27 cellular contexts compared by ENCODE assay signal in the genomic region with DNA sequence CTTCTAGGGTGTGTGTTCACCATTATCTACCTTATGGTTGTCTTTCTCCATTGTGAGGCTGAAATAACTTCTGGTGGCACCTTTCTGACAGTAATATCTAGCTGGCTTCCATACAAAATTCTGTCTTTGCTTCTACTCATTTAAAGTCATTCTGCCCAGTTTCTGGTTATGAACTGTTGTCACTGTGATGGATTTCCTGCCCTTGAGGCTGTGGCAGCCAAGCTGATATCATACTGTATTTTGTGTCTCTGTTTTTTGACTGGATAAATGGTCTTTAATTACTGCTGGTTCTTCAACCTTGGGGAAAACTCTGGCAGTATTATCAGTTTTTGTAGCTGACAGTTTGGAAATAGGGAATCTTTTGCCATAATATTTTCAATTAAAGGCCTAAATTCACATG.
DNase-seq lines count a peak whose midpoint lies in the region; FAIRE-seq and TF ChIP-seq lines count a peak whose summit lies in the region.
"Had no signal": no experiment of that assay in that cellular context is flagged by ENCODE, and none has a peak within 500 bp of the region (broad histone marks: within the 10 kb centered on the region; RNA-seq: fewer than 3 reads in every experiment).

No MANE protein-coding gene starts in this region.

- peaks cover 3% of the 10 kb centered on the region for H3K36me3 Mint-ChIP-seq in mesothelial cell of epicardium
- H3K36me3 Mint-ChIP-seq: CD14-positive monocyte; CD4-positive, alpha-beta memory T cell; CD4-positive, CD25-positive, alpha-beta regulatory T cell; CD8-positive, alpha-beta memory T cell had no signal

- peak overlapping the region; percentile 18 for H3K27ac Mint-ChIP-seq in mesothelial cell of epicardium
- H3K27ac Mint-ChIP-seq: B cell; CD14-positive monocyte; CD4-positive, alpha-beta memory T cell; CD4-positive, CD25-positive, alpha-beta regulatory T cell; CD8-positive, alpha-beta memory T cell had no signal

- H3K4me1 Mint-ChIP-seq in mesothelial cell of epicardium: peaks cover 36% of the 10 kb centered on the region
- H3K4me1 Mint-ChIP-seq: B cell; CD4-positive, alpha-beta memory T cell; CD4-positive, CD25-positive, alpha-beta regulatory T cell; CD8-positive, alpha-beta memory T cell had no signal

- no peak overlapping the region for H3K27ac ChIP-seq in vagina
- H3K27ac ChIP-seq: 22Rv1, A549, BLaER1 had no signal

- peaks cover 5% of the 10 kb centered on the region for H3K9me3 Mint-ChIP-seq in mesothelial cell of epicardium

- intact Hi-C loops in vagina (cut with DNase I): no loop called here

- no peak overlapping the region for H3K4me3 Mint-ChIP-seq in mesothelial cell of epicardium
- H3K4me3 Mint-ChIP-seq: B cell; CD14-positive monocyte; CD4-positive, alpha-beta memory T cell; CD4-positive, CD25-positive, alpha-beta regulatory T cell; CD8-positive, alpha-beta memory T cell had no signal

- no peaks in the 10 kb centered on the region for H3K36me3 ChIP-seq in BE2C
- no peaks in the 10 kb centered on the region for H3K36me3 ChIP-seq in vagina
- H3K36me3 ChIP-seq: BLaER1 had no signal

- FAIRE-seq in frontal cortex (lab: Jason Lieb, UNC): no peak
- FAIRE-seq: A549, GM12878, GM19239 had no signal

- DNase-seq in NCI-H82 (lab: John Stamatoyannopoulos, UW) (peak; percentile 23), NCI-H82 treated with DMSO at 0.1 percent for 48 hours (lab: John Stamatoyannopoulos, UW; ENCODE audit: unreplicated experiment) (no peak), BE2C (peak; percentile 58), NCI-H69 (lab: John Stamatoyannopoulos, UW) (peak; percentile 20), mesothelial cell of epicardium (ENCODE audit: low spot score in 2 of 2, unreplicated experiment in 2 of 2) (no peak), frontal cortex (ENCODE audit: low spot score in 2 of 2) (no peak), vagina (ENCODE audit: extremely low spot score in 2 of 2) (no peak)
- DNase-seq: AML-193; C1 segment of cervical spinal cord; CD4-positive, alpha-beta memory T cell; CD4-positive, CD25-positive, alpha-beta regulatory T cell; CD8-positive, alpha-beta memory T cell; COR-L47; DMS 273 treated with DMSO at 0.1 percent for 48 hours; DMS153; DMS53; DMS79; DND-41; EL; GDM1 had no signal

- H3K9me3 ChIP-seq in BE2C (no peaks in the 10 kb centered on the region), vagina (no peaks in the 10 kb centered on the region)
- H3K9me3 ChIP-seq: A549, BLaER1 had no signal

- H3K27me3 Mint-ChIP-seq in mesothelial cell of epicardium (ENCODE audit: low read depth): no peaks in the 10 kb centered on the region
- H3K27me3 Mint-ChIP-seq: B cell; CD4-positive, alpha-beta memory T cell; CD4-positive, CD25-positive, alpha-beta regulatory T cell; CD8-positive, alpha-beta memory T cell had no signal

- TF ChIP-seq POLR2A in vagina (IDR thresholded peaks at IDR 0.05): no peak

- H3K4me3 ChIP-seq in BE2C (ENCODE audit: low read depth, low read length) (no peak overlapping the region), vagina (no peak overlapping the region)
- H3K4me3 ChIP-seq: A549, BLaER1, GM12878 had no signal

- H3K27me3 ChIP-seq in BE2C (no peaks in the 10 kb centered on the region), vagina (no peaks in the 10 kb centered on the region)
- H3K27me3 ChIP-seq: BLaER1 had no signal

- no peak for TF ChIP-seq CTCF in BE2C (IDR thresholded peaks at IDR 0.05; ENCODE audit: low read depth, low read length)
- no peak for TF ChIP-seq CTCF in mesothelial cell of epicardium (IDR thresholded peaks at IDR 0.05; ENCODE audit: unreplicated experiment)
- no peak for TF ChIP-seq CTCF in vagina (IDR thresholded peaks at IDR 0.05)

- H3K4me1 ChIP-seq in BE2C (peaks cover 39% of the 10 kb centered on the region), vagina (no peaks in the 10 kb centered on the region)
- H3K4me1 ChIP-seq: A549, BLaER1 had no signal

Comparison
In these comparisons a context has a peak if more than half of its experiments do, and no peak if none do; other contexts are left out.
1. DNase-seq: peak in NCI-H82 (single experiment), BE2C (single experiment) and NCI-H69 (single experiment); none in NCI-H82 treated with DMSO at 0.1 percent for 48 hours (single experiment), mesothelial cell of epicardium (0 of 2), frontal cortex (0 of 2) and vagina (0 of 2).